Comparison of ENCODE assay signal across 21 cellular contexts in genomic region chr20:36873498-36874189, GRCh38. TPM values are rescaled to one million over a fixed set of nuclear protein-coding genes. Genes with fewer than 3 reads are reported as not detected.
"Had no signal": no experiment of that assay in that cellular context is flagged by ENCODE, and none has a peak within 500 bp of the region (broad histone marks: within the 10 kb centered on the region; RNA-seq: fewer than 3 reads in every experiment).

No MANE protein-coding gene starts in this region.

- H3K27me3 Mint-ChIP-seq: activated CD4-positive, alpha-beta T cell treated with anti-CD3 and anti-CD28 coated beads, Interleukin-2, amount 10 ng/mL, durations not matched to agents 24 days and 14 days; activated naive CD8-positive, alpha-beta T cell treated with anti-CD3 and anti-CD28 coated beads for 36 hours; stimulated activated naive CD8-positive, alpha-beta T cell treated with anti-CD3 and anti-CD28 coated beads, Interleukin-15, amount 100 ng/mL, for 72 hours had no signal

- H3K36me3 Mint-ChIP-seq: activated naive CD8-positive, alpha-beta T cell treated with anti-CD3 and anti-CD28 coated beads for 36 hours had no signal

- H3K4me3 Mint-ChIP-seq: activated CD4-positive, alpha-beta T cell treated with anti-CD3 and anti-CD28 coated beads, Interleukin-2, amount 10 ng/mL, durations not matched to agents 24 days and 14 days; activated naive CD8-positive, alpha-beta T cell treated with anti-CD3 and anti-CD28 coated beads for 36 hours; nephron progenitor cell; stimulated activated naive CD8-positive, alpha-beta T cell treated with anti-CD3 and anti-CD28 coated beads, Interleukin-15, amount 100 ng/mL, for 72 hours had no signal

- H3K9me3 Mint-ChIP-seq: activated CD4-positive, alpha-beta T cell treated with anti-CD3 and anti-CD28 coated beads, Interleukin-2, amount 10 ng/mL, durations not matched to agents 24 days and 14 days; activated naive CD8-positive, alpha-beta T cell treated with anti-CD3 and anti-CD28 coated beads for 36 hours; stimulated activated naive CD8-positive, alpha-beta T cell treated with anti-CD3 and anti-CD28 coated beads, Interleukin-15, amount 100 ng/mL, for 72 hours had no signal

- H3K36me3 ChIP-seq: esophagus squamous epithelium, left lung, spleen had no signal

- H3K27me3 ChIP-seq: esophagus squamous epithelium, left lung, spleen had no signal

- H3K4me3 ChIP-seq: esophagus squamous epithelium, left lung, spleen had no signal

- FAIRE-seq: keratinocyte had no signal

- DNase-seq: activated CD4-positive, alpha-beta T cell treated with anti-CD3 and anti-CD28 coated beads, Interleukin-2, amount 10 ng/mL, durations not matched to agents 24 days and 14 days; activated CD4-positive, CD25-positive, alpha-beta regulatory T cell; activated gamma-delta T cell treated with Interleukin-2 at 50 U/mL for 16 hours; activated naive CD8-positive, alpha-beta T cell treated with anti-CD3 and anti-CD28 coated beads for 36 hours; cortex of kidney; effector CD4-positive, alpha-beta T cell; esophagus squamous epithelium; hippocampal formation; mesenchymal stem cell; nephron progenitor cell; occipital lobe; spleen; stimulated activated naive CD8-positive, alpha-beta T cell treated with anti-CD3 and anti-CD28 coated beads, Interleukin-15, amount 100 ng/mL, for 72 hours had no signal

- H3K27ac Mint-ChIP-seq: activated CD4-positive, alpha-beta T cell treated with anti-CD3 and anti-CD28 coated beads, Interleukin-2, amount 10 ng/mL, durations not matched to agents 24 days and 14 days; activated naive CD8-positive, alpha-beta T cell treated with anti-CD3 and anti-CD28 coated beads for 36 hours; nephron progenitor cell had no signal

- H3K9me3 ChIP-seq: esophagus squamous epithelium, left lung, spleen had no signal

- H3K4me1 Mint-ChIP-seq: activated CD4-positive, alpha-beta T cell treated with anti-CD3 and anti-CD28 coated beads, Interleukin-2, amount 10 ng/mL, durations not matched to agents 24 days and 14 days; activated naive CD8-positive, alpha-beta T cell treated with anti-CD3 and anti-CD28 coated beads for 36 hours had no signal

- H3K27ac ChIP-seq: left lung, spleen had no signal

- ATAC-seq: left lung; sciatic nerve; stimulated activated naive CD8-positive, alpha-beta T cell treated with anti-CD3 and anti-CD28 coated beads, Interleukin-15, amount 100 ng/mL, for 72 hours had no signal

- H3K4me1 ChIP-seq: left lung had no signal

RNA-seq across cellular contexts. Expression of gene TLDC2, which starts 2.3 kb away (rescaled TPM):
- total RNA-seq: activated CD4-positive, alpha-beta T cell treated with anti-CD3 and anti-CD28 coated beads, Interleukin-2, amount 10 ng/mL, durations not matched to agents 24 days and 14 days; activated naive CD8-positive, alpha-beta T cell treated with anti-CD3 and anti-CD28 coated beads for 36 hours; fibroblast of villous mesenchyme; glomerular endothelial cell; pulmonary artery endothelial cell; spleen; T-helper 1 cell treated with Interleukin-12 subunit alpha and Interleukin-12 subunit beta and Interleukin-4 antibody, amounts not matched to agents 30 ng/mL and 1 ng/mL, for 36 hours; temporal lobe had no signal
